Comparison of ENCODE assay signal across 7 cellular contexts in the genomic region with DNA sequence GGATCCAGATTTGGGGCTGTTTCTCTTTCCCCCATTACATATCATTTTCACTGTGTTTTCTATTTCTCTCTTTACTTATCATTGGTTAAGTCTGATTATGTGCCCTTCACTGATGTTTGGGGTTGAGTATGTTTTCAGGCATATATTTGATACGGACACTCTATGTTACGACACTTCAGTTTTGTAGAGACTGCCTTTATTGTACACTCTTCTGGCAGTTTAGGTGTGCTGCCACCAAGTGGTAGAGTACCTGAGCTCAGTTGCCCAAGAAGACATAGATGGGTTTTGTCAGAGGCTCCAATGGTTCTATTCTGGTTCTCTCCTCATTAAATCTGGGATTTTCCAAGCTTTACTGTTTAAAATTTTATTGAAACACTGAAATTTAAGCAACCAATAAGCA.
DNase-seq lines count a peak whose midpoint lies in the region; ATAC-seq and TF ChIP-seq lines count a peak whose summit lies in the region.

No MANE protein-coding gene starts in this region.

- TF ChIP-seq CTCF in GM13976 (IDR thresholded peaks at IDR 0.05; ENCODE audit: borderline replicate concordance, control extremely low read depth, extremely low read depth, insufficient read depth, missing control alignments) (peak; percentile 43), parathyroid adenoma (IDR thresholded peaks at IDR 0.05) (peak; percentile 46)

- H3K36me3 ChIP-seq in parathyroid adenoma (ENCODE audit: control insufficient read depth, insufficient read depth, low read length) = no peaks in the 10 kb centered on the region

- H3K79me2 ChIP-seq in parathyroid adenoma = peaks cover 2% of the 10 kb centered on the region

- no peak overlapping the region for H3K27ac ChIP-seq in parathyroid adenoma

- DNase-seq in GM13976 (ENCODE audit: low spot score) = peak; percentile 41
- peak; percentile 8 for DNase-seq in NCI-H1694 (lab: John Stamatoyannopoulos, UW)
- DNase-seq in T47D (ENCODE audit: low read depth in 1 of 2, low spot score in 1 of 2) = peak; percentile 32 to 64
- DNase-seq in AG08396 (ENCODE audit: low spot score) = no peak
- DNase-seq in germinal center (ENCODE audit: low spot score) = no peak

- in situ Hi-C loops in GM13976 (cut with MboI; ENCODE audit: low sequenced_read_pairs, unreplicated experiment) = no loop called here
- in situ Hi-C loops in T47D (cut with HindIII; ENCODE audit: low pct_unique_long_range_greater_than_20kb, low sequenced_read_pairs) = no loop called here

- no peak for ATAC-seq in HG03342 (IDR thresholded peaks at IDR 0.05; ENCODE audit: unreplicated experiment)

- no peak overlapping the region for H3K4me2 ChIP-seq in parathyroid adenoma (ENCODE audit: low read length)

- H3K9me3 ChIP-seq in parathyroid adenoma (ENCODE audit: control insufficient read depth, low read length) = no peaks in the 10 kb centered on the region

- H3K9ac ChIP-seq in parathyroid adenoma = no peak overlapping the region

- H3K27me3 ChIP-seq in parathyroid adenoma (ENCODE audit: control insufficient read depth, insufficient read depth, low read length) = no peaks in the 10 kb centered on the region

- no peak overlapping the region for H3K4me3 ChIP-seq in parathyroid adenoma (ENCODE audit: low read depth, low read length)

- H2AFZ ChIP-seq in parathyroid adenoma = peak overlapping the region; percentile 19

- H3K4me1 ChIP-seq in parathyroid adenoma = peaks cover 18% of the 10 kb centered on the region

Comparison
In these comparisons a context has a peak if more than half of its experiments do, and no peak if none do; other contexts are left out.
1. DNase-seq: peak in GM13976 (single experiment), NCI-H1694 (single experiment) and T47D (2 of 2); none in AG08396 (single experiment) and germinal center (single experiment).